ENCODE assay signal across 8 cellular contexts in genomic region chr3:50243552-50243895, GRCh38. TPM values are rescaled to one million over a fixed set of nuclear protein-coding genes. Genes with fewer than 3 reads are reported as not detected.
A peak's percentile ranks its signal among the peaks of the same experiment; 100 is the strongest.
DNase-seq lines count a peak whose midpoint lies in the region; ATAC-seq and TF ChIP-seq lines count a peak whose summit lies in the region.

No MANE protein-coding gene starts in this region.

- H3K4me3 ChIP-seq in hepatocyte (no peak overlapping the region), skin epidermis (no peak overlapping the region)

- TF ChIP-seq CTCF in HFFc6 (IDR thresholded peaks at IDR 0.05) (no peak), hepatocyte (IDR thresholded peaks at IDR 0.05; ENCODE audit: poor library complexity) (no peak)

- H4K20me1 ChIP-seq in hepatocyte (ENCODE audit: insufficient read depth, poor library complexity, severe bottlenecking) = peaks cover 54% of the 10 kb centered on the region

- H3K9me3 ChIP-seq in hepatocyte (ENCODE audit: low read depth) = no peaks in the 10 kb centered on the region

- peaks cover 97% of the 10 kb centered on the region for H3K79me2 ChIP-seq in hepatocyte

- DNase-seq in HFFc6 = no peak
- no peak for DNase-seq in hepatocyte (ENCODE audit: low spot score)
- no peak for DNase-seq in G401 (ENCODE audit: low spot score)
- DNase-seq in cortex of kidney (lab: John Stamatoyannopoulos, UW) = no peak

- H3K27ac ChIP-seq in hepatocyte = peak overlapping the region; percentile 42
- H3K27ac ChIP-seq in skin epidermis = peak overlapping the region in 20 of 21 experiments; percentile 66 to 95 (median 84)

- no peak for ATAC-seq in activated T-helper 17 cell treated with anti-CD3 and anti-CD28 coated beads, Interleukin-2, amount 50 U/mL, for 72 hours (replicated peaks)
- no peak for ATAC-seq in activated CD4-positive, CD25-positive, alpha-beta regulatory T cell treated with anti-CD3 and anti-CD28 coated beads, Interleukin-2, amount 50 U/mL, for 24 hours
- ATAC-seq in HG02852 (IDR thresholded peaks at IDR 0.05; ENCODE audit: unreplicated experiment) = no peak

- H3K4me1 ChIP-seq in hepatocyte (ENCODE audit: insufficient read depth) = peaks cover 36% of the 10 kb centered on the region

- peaks cover 82% of the 10 kb centered on the region for H3K4me1 Mint-ChIP-seq in HFFc6 (ENCODE audit: low read depth)
- H3K4me1 Mint-ChIP-seq in activated T-helper 17 cell treated with anti-CD3 and anti-CD28 coated beads, Interleukin-2, amount 50 U/mL, for 72 hours = peaks cover 52% of the 10 kb centered on the region

- H3K9me2 ChIP-seq in hepatocyte (replicated peaks; ENCODE audit: insufficient read depth) = no peaks in the 10 kb centered on the region

- H3K27me3 ChIP-seq in hepatocyte = no peaks in the 10 kb centered on the region

- no peak overlapping the region for H2AFZ ChIP-seq in hepatocyte

- no peaks in the 10 kb centered on the region for H3K9me3 Mint-ChIP-seq in HFFc6
- no peaks in the 10 kb centered on the region for H3K9me3 Mint-ChIP-seq in activated T-helper 17 cell treated with anti-CD3 and anti-CD28 coated beads, Interleukin-2, amount 50 U/mL, for 72 hours

- H3K36me3 ChIP-seq in hepatocyte (replicated peaks; ENCODE audit: insufficient read depth, low read depth) = no peaks in the 10 kb centered on the region

- in situ Hi-C loops in G401 (cut with HindIII; ENCODE audit: low sequenced_read_pairs) = loop anchor here (5.0 kb wide), 1 partner anchor 84 kb away; the partner anchor contains the start of gene TUSC2

- 96% methylated on average over 4 of the region's 4 CpGs for WGBS in hepatocyte (ENCODE audit: low lambda C conversion rate, missing lambda C conversion rate)

- H3K36me3 Mint-ChIP-seq in HFFc6 (ENCODE audit: low read depth) = peaks cover 6% of the 10 kb centered on the region; the same call in 1 of the 2 replicates
- peaks cover 59% of the 10 kb centered on the region for H3K36me3 Mint-ChIP-seq in activated T-helper 17 cell treated with anti-CD3 and anti-CD28 coated beads, Interleukin-2, amount 50 U/mL, for 72 hours (ENCODE audit: low read depth)

- H3K4me2 ChIP-seq in hepatocyte = no peak overlapping the region

- H3K27me3 Mint-ChIP-seq in HFFc6 (ENCODE audit: insufficient read depth) = peaks cover 6% of the 10 kb centered on the region; the same call in 1 of the 2 replicates
- no peaks in the 10 kb centered on the region for H3K27me3 Mint-ChIP-seq in activated T-helper 17 cell treated with anti-CD3 and anti-CD28 coated beads, Interleukin-2, amount 50 U/mL, for 72 hours

- peak overlapping the region; percentile 96 for H3K27ac Mint-ChIP-seq in HFFc6
- peak overlapping the region; percentile 99 for H3K27ac Mint-ChIP-seq in activated T-helper 17 cell treated with anti-CD3 and anti-CD28 coated beads, Interleukin-2, amount 50 U/mL, for 72 hours

- no peak overlapping the region for H3K4me3 Mint-ChIP-seq in HFFc6
- peak overlapping the region; percentile 99 for H3K4me3 Mint-ChIP-seq in activated T-helper 17 cell treated with anti-CD3 and anti-CD28 coated beads, Interleukin-2, amount 50 U/mL, for 72 hours

RNA-seq across cellular contexts. Expression of gene GNAI2, which starts 7.5 kb away (rescaled TPM):
- total RNA-seq in HFFc6 (2021; fragmentation: NEBNext Ultra II Directional; extraction: Animal tissue kit (Norgen Biotek cat#: 25700)) = 100 to 1,000 TPM; 532 to 617 (median 582) TPM
- total RNA-seq in activated T-helper 17 cell treated with anti-CD3 and anti-CD28 coated beads, Interleukin-2, amount 50 U/mL, for 72 hours = 100 to 1,000 TPM; 283 to 392 TPM
- total RNA-seq in hepatocyte = 95.0 and 103 TPM in 2 replicates
- polyA plus RNA-seq in hepatocyte = 219 and 233 TPM in 2 replicates
- total RNA-seq in G401 (2014; rRNA removed; shearing (Covaris generic)) = 67.4 and 104 TPM in 2 replicates

RNA-seq across cellular contexts. Expression of gene SEMA3B, which starts 25.4 kb away (rescaled TPM):
- total RNA-seq in HFFc6 (2021; fragmentation: NEBNext Ultra II Directional; extraction: Animal tissue kit (Norgen Biotek cat#: 25700)) = 10 to 100 TPM; 14.5 to 26.6 (median 24.7) TPM
- total RNA-seq in activated T-helper 17 cell treated with anti-CD3 and anti-CD28 coated beads, Interleukin-2, amount 50 U/mL, for 72 hours = 1 to 10 TPM; 1.2 to 2.3 TPM
- 60.2 and 67.7 TPM in 2 replicates for total RNA-seq in hepatocyte
- polyA plus RNA-seq in hepatocyte = 104 and 135 TPM in 2 replicates
- total RNA-seq in G401 (2014; rRNA removed; shearing (Covaris generic)) = 68.1 and 81.8 TPM in 2 replicates

RNA-seq across cellular contexts. Expression of gene LSMEM2, which starts 35.4 kb away (rescaled TPM):
- total RNA-seq in HFFc6 (2021; fragmentation: NEBNext Ultra II Directional; extraction: Animal tissue kit (Norgen Biotek cat#: 25700)) = under 1 TPM in 2 of 6 experiments, not detected in 4; 0.11 to 0.13 TPM
- under 1 TPM in 1 of 2 donors, not detected in 1; 0.34 TPM for total RNA-seq in activated T-helper 17 cell treated with anti-CD3 and anti-CD28 coated beads, Interleukin-2, amount 50 U/mL, for 72 hours
- total RNA-seq in hepatocyte = 0.20 TPM in 1 of 2 replicates, not detected in the other
- 0.39 TPM in 1 of 2 replicates, not detected in the other for polyA plus RNA-seq in hepatocyte
- total RNA-seq in G401 (2014; rRNA removed; shearing (Covaris generic)) = 1.6 TPM in 1 of 2 replicates, not detected in the other

RNA-seq across cellular contexts. Expression of gene SLC38A3, which starts 38.5 kb away (rescaled TPM):
- total RNA-seq in HFFc6 (2021; fragmentation: NEBNext Ultra II Directional; extraction: Animal tissue kit (Norgen Biotek cat#: 25700)) = under 1 TPM in 2 of 6 experiments, not detected in 4; 0.16 to 0.24 TPM
- under 1 TPM in 1 of 2 donors, not detected in 1; 0.71 TPM for total RNA-seq in activated T-helper 17 cell treated with anti-CD3 and anti-CD28 coated beads, Interleukin-2, amount 50 U/mL, for 72 hours
- 22.6 and 24.7 TPM in 2 replicates for total RNA-seq in hepatocyte
- polyA plus RNA-seq in hepatocyte = 37.9 and 56.6 TPM in 2 replicates
- 1.1 and 3.0 TPM in 2 replicates for total RNA-seq in G401 (2014; rRNA removed; shearing (Covaris generic))

RNA-seq across cellular contexts. Expression of gene IFRD2, which starts 48.7 kb away (rescaled TPM):
- 100 to 1,000 TPM in 1 of 6 experiments, 10 to 100 TPM in 5; 71.2 to 102 (median 74.6) TPM for total RNA-seq in HFFc6 (2021; fragmentation: NEBNext Ultra II Directional; extraction: Animal tissue kit (Norgen Biotek cat#: 25700))
- 100 to 1,000 TPM in 1 of 2 donors, 10 to 100 TPM in 1; 59.2 to 139 TPM for total RNA-seq in activated T-helper 17 cell treated with anti-CD3 and anti-CD28 coated beads, Interleukin-2, amount 50 U/mL, for 72 hours
- total RNA-seq in hepatocyte = 37.0 and 41.4 TPM in 2 replicates
- 71.6 and 76.2 TPM in 2 replicates for polyA plus RNA-seq in hepatocyte
- 88.7 and 97.4 TPM in 2 replicates for total RNA-seq in G401 (2014; rRNA removed; shearing (Covaris generic))

Comparison
In these comparisons a context has a peak if more than half of its experiments do, and no peak if none do; other contexts are left out.
1. RNA of gene SEMA3B, which starts 25.4 kb away (total RNA-seq): 68.1 to 81.8 TPM in G401, 60.2 to 67.7 TPM in hepatocyte and 14.5 to 26.6 TPM in HFFc6; 1.2 to 2.3 TPM in activated T-helper 17 cell treated with anti-CD3 and anti-CD28 coated beads, Interleukin-2, amount 50 U/mL, for 72 hours; every median in the first group is over 4 times any median in the second.